Comparison of ENCODE assay signal across 26 cellular contexts in the genomic region with DNA sequence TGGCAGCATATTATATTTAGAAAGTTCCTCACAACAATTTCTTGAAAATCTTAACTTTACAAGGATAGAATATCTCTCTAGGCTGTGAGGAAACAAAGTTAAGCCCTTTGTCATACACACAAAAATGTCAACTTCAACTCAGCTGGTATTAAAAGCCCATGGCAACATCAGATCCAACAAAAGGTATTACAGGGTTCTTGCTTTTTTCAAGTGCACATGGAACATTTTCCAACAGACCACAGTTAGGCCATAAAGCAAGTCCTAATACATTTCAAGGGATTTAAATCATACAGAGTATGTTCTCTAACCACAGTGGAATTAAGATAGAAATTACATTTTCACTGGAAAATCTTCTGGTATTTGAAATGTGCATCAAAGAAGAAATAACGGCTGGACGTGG.
"Had no signal": no experiment of that assay in that cellular context is flagged by ENCODE, and none has a peak within 500 bp of the region (broad histone marks: within the 10 kb centered on the region; RNA-seq: fewer than 3 reads in every experiment).

No MANE protein-coding gene starts in this region.

- H3K4me1 ChIP-seq: lower lobe of right lung had no signal

- H3K27ac Mint-ChIP-seq: activated CD4-positive, alpha-beta memory T cell treated with anti-CD3 and anti-CD28 coated beads, Interleukin-2, amount 10 ng/mL, durations not matched to agents 7 days and 5 days; activated CD4-positive, alpha-beta T cell treated with anti-CD3 and anti-CD28 coated beads, Interleukin-2, amount 10 ng/mL, durations not matched to agents 7 days and 5 days; activated naive CD4-positive, alpha-beta T cell treated with anti-CD3 and anti-CD28 coated beads, Interleukin-2, amount 50 U/mL, for 24 hours; activated naive CD8-positive, alpha-beta T cell treated with anti-CD3 and anti-CD28 coated beads, Interleukin-2, amount 50 U/mL, for 24 hours; activated T-cell treated with anti-CD3 and anti-CD28 coated beads, Interleukin-2, amount 50 U/mL, for 24 hours; activated T-helper 2 cell treated with anti-CD3 and anti-CD28 coated beads, Interferon-gamma antibody, Interleukin-2, Interleukin-4, amounts not matched to agents 10 μg/mL and 5 μg/mL and 100 μg/mL, durations not matched to agents 14 hours and 24 hours and 36 hours; nephron; stimulated activated effector memory CD8-positive, alpha-beta T cell treated with anti-CD3 and anti-CD28 coated beads, Interleukin-12 subunit alpha, Interleukin-12 subunit beta, amount 100 ng/mL, for 72 hours; stimulated activated naive CD8-positive, alpha-beta T cell treated with anti-CD3 and anti-CD28 coated beads, Interleukin-15, Interleukin-2, amounts not matched to agents 100 ng/mL and 50 ng/mL, for 24 hours had no signal

- H3K9me3 ChIP-seq: left lung, lower lobe of right lung, right lobe of liver, thoracic aorta had no signal

- H3K36me3 Mint-ChIP-seq: stimulated activated effector memory CD8-positive, alpha-beta T cell treated with anti-CD3 and anti-CD28 coated beads, Interleukin-12 subunit alpha, Interleukin-12 subunit beta, amount 100 ng/mL, for 72 hours had no signal

- ATAC-seq: activated naive CD8-positive, alpha-beta T cell treated with anti-CD3 and anti-CD28 coated beads, Interleukin-2, amount 50 U/mL, for 24 hours; foreskin keratinocyte; heart right ventricle; left lung; lower lobe of right lung; right lobe of liver; stimulated activated effector memory CD8-positive, alpha-beta T cell treated with anti-CD3 and anti-CD28 coated beads, Interleukin-12 subunit alpha, Interleukin-12 subunit beta, amount 100 ng/mL, for 72 hours had no signal

- H3K27ac ChIP-seq: brain microvascular endothelial cell, coronary artery, foreskin keratinocyte, heart right ventricle, left lung, lower lobe of right lung, right lobe of liver, skin epidermis, thoracic aorta had no signal

- H3K4me3 Mint-ChIP-seq: activated CD4-positive, alpha-beta memory T cell treated with anti-CD3 and anti-CD28 coated beads, Interleukin-2, amount 10 ng/mL, durations not matched to agents 7 days and 5 days; activated CD4-positive, alpha-beta T cell treated with anti-CD3 and anti-CD28 coated beads, Interleukin-2, amount 10 ng/mL, durations not matched to agents 7 days and 5 days; activated naive CD4-positive, alpha-beta T cell treated with anti-CD3 and anti-CD28 coated beads, Interleukin-2, amount 50 U/mL, for 24 hours; activated naive CD8-positive, alpha-beta T cell treated with anti-CD3 and anti-CD28 coated beads, Interleukin-2, amount 50 U/mL, for 24 hours; activated T-cell treated with anti-CD3 and anti-CD28 coated beads, Interleukin-2, amount 50 U/mL, for 24 hours; nephron; stimulated activated effector memory CD8-positive, alpha-beta T cell treated with anti-CD3 and anti-CD28 coated beads, Interleukin-12 subunit alpha, Interleukin-12 subunit beta, amount 100 ng/mL, for 72 hours; stimulated activated naive CD8-positive, alpha-beta T cell treated with anti-CD3 and anti-CD28 coated beads, Interleukin-15, Interleukin-2, amounts not matched to agents 100 ng/mL and 50 ng/mL, for 24 hours had no signal

- DNase-seq: activated CD4-positive, alpha-beta memory T cell treated with anti-CD3 and anti-CD28 coated beads, Interleukin-2, amount 10 ng/mL, durations not matched to agents 7 days and 5 days; activated CD4-positive, alpha-beta T cell treated with anti-CD3 and anti-CD28 coated beads for 1 hour; activated CD4-positive, alpha-beta T cell treated with anti-CD3 and anti-CD28 coated beads, Interleukin-2, amount 10 ng/mL, durations not matched to agents 7 days and 5 days; activated CD8-positive, alpha-beta memory T cell treated with anti-CD3 and anti-CD28 coated beads, Interleukin-2, amount 50 U/mL, for 48 hours; activated naive CD8-positive, alpha-beta T cell treated with anti-CD3 and anti-CD28 coated beads, Interleukin-2, amount 50 U/mL, for 24 hours; activated T-cell treated with anti-CD3 and anti-CD28 coated beads, Interleukin-2, amount 50 U/mL, for 24 hours; anterior cingulate cortex; brain microvascular endothelial cell; foreskin keratinocyte; heart right ventricle; left lung; lower lobe of right lung; mesenchymal stem cell; posterior cingulate gyrus; right lobe of liver; stimulated activated CD4-positive, alpha-beta T cell treated with anti-CD3 and anti-CD28 coated beads, Interleukin-4, amount 100 ng/mL, for 24 hours; T-helper 1 cell; trophoblast cell had no signal

- H3K4me1 Mint-ChIP-seq: activated CD4-positive, alpha-beta T cell treated with anti-CD3 and anti-CD28 coated beads, Interleukin-2, amount 10 ng/mL, durations not matched to agents 7 days and 5 days had no signal

- H3K27me3 Mint-ChIP-seq: activated CD4-positive, alpha-beta memory T cell treated with anti-CD3 and anti-CD28 coated beads, Interleukin-2, amount 10 ng/mL, durations not matched to agents 7 days and 5 days; activated CD4-positive, alpha-beta T cell treated with anti-CD3 and anti-CD28 coated beads, Interleukin-2, amount 10 ng/mL, durations not matched to agents 7 days and 5 days; activated naive CD4-positive, alpha-beta T cell treated with anti-CD3 and anti-CD28 coated beads, Interleukin-2, amount 50 U/mL, for 24 hours; activated naive CD8-positive, alpha-beta T cell treated with anti-CD3 and anti-CD28 coated beads, Interleukin-2, amount 50 U/mL, for 24 hours; activated T-cell treated with anti-CD3 and anti-CD28 coated beads, Interleukin-2, amount 50 U/mL, for 24 hours; stimulated activated naive CD8-positive, alpha-beta T cell treated with anti-CD3 and anti-CD28 coated beads, Interleukin-15, Interleukin-2, amounts not matched to agents 100 ng/mL and 50 ng/mL, for 24 hours had no signal

- H3K9me3 Mint-ChIP-seq: activated CD4-positive, alpha-beta memory T cell treated with anti-CD3 and anti-CD28 coated beads, Interleukin-2, amount 10 ng/mL, durations not matched to agents 7 days and 5 days; activated naive CD8-positive, alpha-beta T cell treated with anti-CD3 and anti-CD28 coated beads, Interleukin-2, amount 50 U/mL, for 24 hours; activated T-cell treated with anti-CD3 and anti-CD28 coated beads, Interleukin-2, amount 50 U/mL, for 24 hours; activated T-helper 2 cell treated with anti-CD3 and anti-CD28 coated beads, Interferon-gamma antibody, Interleukin-2, Interleukin-4, amounts not matched to agents 10 μg/mL and 5 μg/mL and 100 μg/mL, durations not matched to agents 14 hours and 24 hours and 36 hours; stimulated activated effector memory CD8-positive, alpha-beta T cell treated with anti-CD3 and anti-CD28 coated beads, Interleukin-12 subunit alpha, Interleukin-12 subunit beta, amount 100 ng/mL, for 72 hours had no signal

- H3K36me3 ChIP-seq: brain microvascular endothelial cell, heart right ventricle, lower lobe of right lung, right lobe of liver, thoracic aorta had no signal

- H3K4me3 ChIP-seq: coronary artery, heart right ventricle, left lung, lower lobe of right lung, right lobe of liver, skin epidermis, thoracic aorta had no signal

- H3K27me3 ChIP-seq: brain microvascular endothelial cell, foreskin keratinocyte, heart right ventricle, left lung, right lobe of liver had no signal
